In the genomic region with DNA sequence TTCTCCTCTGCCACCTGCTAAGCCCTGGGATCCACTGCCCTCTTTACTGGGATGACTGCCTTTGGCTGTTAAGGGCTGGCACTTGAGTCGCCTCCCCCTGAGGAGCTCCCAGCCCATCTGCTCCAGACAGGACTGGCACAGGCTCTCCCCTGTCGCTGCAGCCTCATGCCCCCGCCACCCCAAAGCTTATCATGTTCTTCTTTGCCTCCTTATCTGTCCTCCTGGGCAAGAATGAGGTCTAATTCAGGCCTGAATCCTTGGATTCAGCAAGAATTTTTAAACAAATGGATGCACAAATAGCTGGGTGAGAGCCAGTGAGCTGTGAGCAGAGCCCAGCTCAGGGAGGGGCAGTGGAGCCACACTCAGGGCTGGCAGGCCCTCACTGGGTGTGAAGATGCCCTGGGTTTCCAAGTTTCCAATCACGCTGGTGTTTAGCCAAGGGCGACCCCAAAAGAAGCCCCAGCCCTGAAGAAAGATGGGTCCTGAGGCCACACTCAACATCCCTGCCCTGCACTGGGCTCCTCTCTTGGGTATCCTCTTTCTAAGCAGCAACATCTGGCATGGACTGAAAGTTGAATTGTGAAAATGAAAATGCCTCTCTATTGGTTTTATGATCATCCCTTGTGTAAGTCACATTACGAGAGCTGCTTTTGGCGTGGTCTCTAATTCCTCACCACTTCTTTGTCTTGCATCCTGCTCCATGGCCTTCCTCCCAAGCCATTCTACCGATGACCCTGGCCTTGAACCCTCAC, we compare ENCODE assay signal across 15 cellular contexts.
DNase-seq lines count a peak whose midpoint lies in the region; TF ChIP-seq lines count a peak whose summit lies in the region.
"Had no signal": no experiment of that assay in that cellular context is flagged by ENCODE, and none has a peak within 500 bp of the region (broad histone marks: within the 10 kb centered on the region; RNA-seq: fewer than 3 reads in every experiment).

No MANE protein-coding gene starts in this region.

- H3K4me3 ChIP-seq in H7 (ENCODE audit: insufficient read depth, low read depth, low read length) (no peak overlapping the region), neural progenitor cell (no peak overlapping the region)
- H3K4me3 ChIP-seq: coronary artery had no signal

- no peak overlapping the region for H3K27ac ChIP-seq in neural progenitor cell
- H3K27ac ChIP-seq: 22Rv1, coronary artery had no signal

- H2AFZ ChIP-seq in neural progenitor cell (replicated peaks), result no peak overlapping the region

- H3K36me3 Mint-ChIP-seq in neural progenitor cell, result no peaks in the 10 kb centered on the region
- H3K36me3 Mint-ChIP-seq: activated CD4-positive, alpha-beta memory T cell treated with anti-CD3 and anti-CD28 coated beads for 36 hours had no signal

- TF ChIP-seq CTCF in neural progenitor cell (IDR thresholded peaks at IDR 0.05), result no peak

- no peaks in the 10 kb centered on the region for H3K9me3 ChIP-seq in neural progenitor cell (ENCODE audit: low read depth)

- H3K4me1 Mint-ChIP-seq in neural progenitor cell, result no peaks in the 10 kb centered on the region
- H3K4me1 Mint-ChIP-seq: activated T-helper 17 cell treated with anti-CD3 and anti-CD28 coated beads, Interleukin-2, amount 50 U/mL, for 72 hours had no signal

- no peaks in the 10 kb centered on the region for H3K27me3 ChIP-seq in H7 (ENCODE audit: control insufficient read depth, insufficient read depth, low read length)
- H3K27me3 ChIP-seq in neural progenitor cell, result no peaks in the 10 kb centered on the region

- no peaks in the 10 kb centered on the region for H3K36me3 ChIP-seq in H7 (replicated peaks; ENCODE audit: control insufficient read depth, insufficient read depth, low read length)
- no peaks in the 10 kb centered on the region for H3K36me3 ChIP-seq in neural progenitor cell

- no peak overlapping the region for H3K4me2 ChIP-seq in neural progenitor cell

- peak; percentile 56 for DNase-seq in DMS 273 (lab: John Stamatoyannopoulos, UW; ENCODE audit: unreplicated experiment)
- DNase-seq in DMS 273 treated with DMSO at 0.1 percent for 48 hours (lab: John Stamatoyannopoulos, UW), result no peak
- DNase-seq in H7, result peak; percentile 21
- peak; percentile 94 for DNase-seq in cerebellum (ENCODE audit: low spot score)
- DNase-seq in neural progenitor cell (ENCODE audit: low spot score), result no peak
- no peak for DNase-seq in AML-193 (lab: John Stamatoyannopoulos, UW)
- DNase-seq in activated gamma-delta T cell treated with Interleukin-2 at 50 U/mL for 16 hours, result no peak
- no peak for DNase-seq in NCI-H226
- DNase-seq: activated CD4-positive, alpha-beta memory T cell treated with anti-CD3 and anti-CD28 coated beads for 36 hours; GDM1; NCI-H2227 treated with DMSO at 0.1 percent for 48 hours; stimulated activated CD4-positive, alpha-beta T cell treated with anti-CD3 and anti-CD28 coated beads, Interleukin-12 subunit alpha, Interleukin-12 subunit beta, amount 100 ng/mL, for 4 hours had no signal

- peaks cover 8% of the 10 kb centered on the region for H3K9me3 Mint-ChIP-seq in neural progenitor cell
- H3K9me3 Mint-ChIP-seq: activated CD4-positive, alpha-beta memory T cell treated with anti-CD3 and anti-CD28 coated beads for 36 hours; activated T-helper 17 cell treated with anti-CD3 and anti-CD28 coated beads, Interleukin-2, amount 50 U/mL, for 72 hours had no signal

- no peaks in the 10 kb centered on the region for H3K27me3 Mint-ChIP-seq in neural progenitor cell (ENCODE audit: insufficient read depth, low read depth)

- H3K79me2 ChIP-seq in neural progenitor cell (ENCODE audit: low read depth), result no peaks in the 10 kb centered on the region

- H3K4me3 Mint-ChIP-seq in neural progenitor cell, result no peak overlapping the region
- H3K4me3 Mint-ChIP-seq: activated CD4-positive, alpha-beta memory T cell treated with anti-CD3 and anti-CD28 coated beads for 36 hours; activated T-helper 17 cell treated with anti-CD3 and anti-CD28 coated beads, Interleukin-2, amount 50 U/mL, for 72 hours had no signal

- H3K9ac ChIP-seq in neural progenitor cell, result no peak overlapping the region

- peak overlapping the region; percentile 40 for H3K27ac Mint-ChIP-seq in neural progenitor cell
- H3K27ac Mint-ChIP-seq: activated CD4-positive, alpha-beta memory T cell treated with anti-CD3 and anti-CD28 coated beads for 36 hours; activated T-helper 17 cell treated with anti-CD3 and anti-CD28 coated beads, Interleukin-2, amount 50 U/mL, for 72 hours had no signal

- no peaks in the 10 kb centered on the region for H3F3A ChIP-seq in neural progenitor cell (ENCODE audit: low read depth)

- H4K20me1 ChIP-seq in neural progenitor cell (ENCODE audit: low read depth), result no peaks in the 10 kb centered on the region

- no peaks in the 10 kb centered on the region for H3K4me1 ChIP-seq in neural progenitor cell

Comparison
In these comparisons a context has a peak if more than half of its experiments do, and no peak if none do; other contexts are left out.
1. DNase-seq: peak in DMS 273 (single experiment), H7 (single experiment) and cerebellum (single experiment); none in DMS 273 treated with DMSO at 0.1 percent for 48 hours (single experiment), neural progenitor cell (single experiment), AML-193 (0 of 2), activated gamma-delta T cell treated with Interleukin-2 at 50 U/mL for 16 hours (single experiment) and NCI-H226 (single experiment).